ENCODE assay signal across 1 cellular context in the genomic region with DNA sequence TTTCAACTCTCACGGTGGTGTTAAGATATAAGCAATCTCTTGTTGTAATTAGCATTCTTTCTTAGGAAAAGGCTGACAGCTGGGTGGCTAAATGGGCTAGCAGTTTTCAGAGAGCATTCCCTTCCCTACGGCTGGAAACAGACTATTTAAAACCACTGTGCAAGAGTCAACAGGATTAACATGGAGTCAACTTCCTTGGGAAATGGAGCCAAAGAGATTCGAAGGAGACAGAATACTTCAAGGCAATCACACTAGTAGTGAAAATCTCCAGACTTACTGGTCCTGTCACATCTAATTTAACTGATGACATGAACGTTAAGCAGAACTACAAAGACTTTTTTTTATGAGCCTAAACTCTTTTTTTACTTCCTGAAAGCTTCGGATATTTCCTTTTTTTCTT.
TF ChIP-seq lines count a peak whose summit lies in the region.

No MANE protein-coding gene starts in this region.

TF ChIP-seq in H1, 55 proteins besides CTCF, POLR2A, EP300 and RAD21 (continued from another document):
- TF ChIP-seq, protein P1, sequence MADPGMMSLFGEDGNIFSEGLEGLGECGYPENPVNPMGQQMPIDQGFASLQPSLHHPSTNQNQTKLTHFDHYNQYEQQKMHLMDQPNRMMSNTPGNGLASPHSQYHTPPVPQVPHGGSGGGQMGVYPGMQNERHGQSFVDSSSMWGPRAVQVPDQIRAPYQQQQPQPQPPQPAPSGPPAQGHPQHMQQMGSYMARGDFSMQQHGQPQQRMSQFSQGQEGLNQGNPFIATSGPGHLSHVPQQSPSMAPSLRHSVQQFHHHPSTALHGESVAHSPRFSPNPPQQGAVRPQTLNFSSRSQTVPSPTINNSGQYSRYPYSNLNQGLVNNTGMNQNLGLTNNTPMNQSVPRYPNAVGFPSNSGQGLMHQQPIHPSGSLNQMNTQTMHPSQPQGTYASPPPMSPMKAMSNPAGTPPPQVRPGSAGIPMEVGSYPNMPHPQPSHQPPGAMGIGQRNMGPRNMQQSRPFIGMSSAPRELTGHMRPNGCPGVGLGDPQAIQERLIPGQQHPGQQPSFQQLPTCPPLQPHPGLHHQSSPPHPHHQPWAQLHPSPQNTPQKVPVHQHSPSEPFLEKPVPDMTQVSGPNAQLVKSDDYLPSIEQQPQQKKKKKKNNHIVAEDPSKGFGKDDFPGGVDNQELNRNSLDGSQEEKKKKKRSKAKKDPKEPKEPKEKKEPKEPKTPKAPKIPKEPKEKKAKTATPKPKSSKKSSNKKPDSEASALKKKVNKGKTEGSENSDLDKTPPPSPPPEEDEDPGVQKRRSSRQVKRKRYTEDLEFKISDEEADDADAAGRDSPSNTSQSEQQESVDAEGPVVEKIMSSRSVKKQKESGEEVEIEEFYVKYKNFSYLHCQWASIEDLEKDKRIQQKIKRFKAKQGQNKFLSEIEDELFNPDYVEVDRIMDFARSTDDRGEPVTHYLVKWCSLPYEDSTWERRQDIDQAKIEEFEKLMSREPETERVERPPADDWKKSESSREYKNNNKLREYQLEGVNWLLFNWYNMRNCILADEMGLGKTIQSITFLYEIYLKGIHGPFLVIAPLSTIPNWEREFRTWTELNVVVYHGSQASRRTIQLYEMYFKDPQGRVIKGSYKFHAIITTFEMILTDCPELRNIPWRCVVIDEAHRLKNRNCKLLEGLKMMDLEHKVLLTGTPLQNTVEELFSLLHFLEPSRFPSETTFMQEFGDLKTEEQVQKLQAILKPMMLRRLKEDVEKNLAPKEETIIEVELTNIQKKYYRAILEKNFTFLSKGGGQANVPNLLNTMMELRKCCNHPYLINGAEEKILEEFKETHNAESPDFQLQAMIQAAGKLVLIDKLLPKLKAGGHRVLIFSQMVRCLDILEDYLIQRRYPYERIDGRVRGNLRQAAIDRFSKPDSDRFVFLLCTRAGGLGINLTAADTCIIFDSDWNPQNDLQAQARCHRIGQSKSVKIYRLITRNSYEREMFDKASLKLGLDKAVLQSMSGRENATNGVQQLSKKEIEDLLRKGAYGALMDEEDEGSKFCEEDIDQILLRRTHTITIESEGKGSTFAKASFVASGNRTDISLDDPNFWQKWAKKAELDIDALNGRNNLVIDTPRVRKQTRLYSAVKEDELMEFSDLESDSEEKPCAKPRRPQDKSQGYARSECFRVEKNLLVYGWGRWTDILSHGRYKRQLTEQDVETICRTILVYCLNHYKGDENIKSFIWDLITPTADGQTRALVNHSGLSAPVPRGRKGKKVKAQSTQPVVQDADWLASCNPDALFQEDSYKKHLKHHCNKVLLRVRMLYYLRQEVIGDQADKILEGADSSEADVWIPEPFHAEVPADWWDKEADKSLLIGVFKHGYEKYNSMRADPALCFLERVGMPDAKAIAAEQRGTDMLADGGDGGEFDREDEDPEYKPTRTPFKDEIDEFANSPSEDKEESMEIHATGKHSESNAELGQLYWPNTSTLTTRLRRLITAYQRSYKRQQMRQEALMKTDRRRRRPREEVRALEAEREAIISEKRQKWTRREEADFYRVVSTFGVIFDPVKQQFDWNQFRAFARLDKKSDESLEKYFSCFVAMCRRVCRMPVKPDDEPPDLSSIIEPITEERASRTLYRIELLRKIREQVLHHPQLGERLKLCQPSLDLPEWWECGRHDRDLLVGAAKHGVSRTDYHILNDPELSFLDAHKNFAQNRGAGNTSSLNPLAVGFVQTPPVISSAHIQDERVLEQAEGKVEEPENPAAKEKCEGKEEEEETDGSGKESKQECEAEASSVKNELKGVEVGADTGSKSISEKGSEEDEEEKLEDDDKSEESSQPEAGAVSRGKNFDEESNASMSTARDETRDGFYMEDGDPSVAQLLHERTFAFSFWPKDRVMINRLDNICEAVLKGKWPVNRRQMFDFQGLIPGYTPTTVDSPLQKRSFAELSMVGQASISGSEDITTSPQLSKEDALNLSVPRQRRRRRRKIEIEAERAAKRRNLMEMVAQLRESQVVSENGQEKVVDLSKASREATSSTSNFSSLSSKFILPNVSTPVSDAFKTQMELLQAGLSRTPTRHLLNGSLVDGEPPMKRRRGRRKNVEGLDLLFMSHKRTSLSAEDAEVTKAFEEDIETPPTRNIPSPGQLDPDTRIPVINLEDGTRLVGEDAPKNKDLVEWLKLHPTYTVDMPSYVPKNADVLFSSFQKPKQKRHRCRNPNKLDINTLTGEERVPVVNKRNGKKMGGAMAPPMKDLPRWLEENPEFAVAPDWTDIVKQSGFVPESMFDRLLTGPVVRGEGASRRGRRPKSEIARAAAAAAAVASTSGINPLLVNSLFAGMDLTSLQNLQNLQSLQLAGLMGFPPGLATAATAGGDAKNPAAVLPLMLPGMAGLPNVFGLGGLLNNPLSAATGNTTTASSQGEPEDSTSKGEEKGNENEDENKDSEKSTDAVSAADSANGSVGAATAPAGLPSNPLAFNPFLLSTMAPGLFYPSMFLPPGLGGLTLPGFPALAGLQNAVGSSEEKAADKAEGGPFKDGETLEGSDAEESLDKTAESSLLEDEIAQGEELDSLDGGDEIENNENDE (IDR thresholded peaks at IDR 0.05; ENCODE audit: insufficient replicate concordance, low read length) = no peak
